ENCODE assay signal across 1 cellular context in genomic region chr6:35736982-35737412, GRCh38.
TF ChIP-seq lines count a peak whose summit lies in the region.

TSS of gene ARMC12 (plus strand) at chr6:35737032. CDS start at chr6:35737109, 77 bp downstream.

TF ChIP-seq in A549, 52 proteins besides CTCF, POLR2A, EP300 and RAD21 (continued from another document):
- no peak for TF ChIP-seq USF2 (IDR thresholded peaks at IDR 0.05)
- TF ChIP-seq ZNF302 (CRISPR knock-in tag; IDR thresholded peaks at IDR 0.05): no peak
